In genomic region chr17:75113798-75114551, GRCh38 we compare ENCODE assay signal across 8 cellular contexts. TPM values are rescaled to one million over a fixed set of nuclear protein-coding genes. Genes with fewer than 3 reads are reported as not detected.
A peak's percentile ranks its signal among the peaks of the same experiment; 100 is the strongest.
DNase-seq lines count a peak whose midpoint lies in the region; ATAC-seq and TF ChIP-seq lines count a peak whose summit lies in the region.

No MANE protein-coding gene starts in this region.

- TF ChIP-seq POLR2A in lower leg skin (IDR thresholded peaks at IDR 0.05): no peak

- intact Hi-C loops in lower leg skin (cut with DNase I; ENCODE audit: low total_unique reads): loop anchor here (5.0 to 10.0 kb wide), 2 partner anchors 58 to 91 kb away; partner anchors contain the start of gene NUP85

- peak; percentile 38 for ATAC-seq in HG03460 (IDR thresholded peaks at IDR 0.05; ENCODE audit: unreplicated experiment)
- ATAC-seq in HG02981 (IDR thresholded peaks at IDR 0.05; ENCODE audit: unreplicated experiment): no peak

- DNase-seq in ELR (ENCODE audit: low read depth) (peak; percentile 94), NCI-H526 (lab: John Stamatoyannopoulos, UW) (peak; percentile 70 to 92), dedifferentiated amniotic fluid mesenchymal stem cell (ENCODE audit: extremely low spot score) (peak; percentile 84), lower leg skin (ENCODE audit: low spot score in 2 of 2) (peak; percentile 92 to 98)
- peak; percentile 93 for DNase-seq in activated CD4-positive, alpha-beta T cell treated with anti-CD3 and anti-CD28 coated beads for 48 hours
- peak; percentile 94 for DNase-seq in stimulated activated CD4-positive, alpha-beta T cell treated with anti-CD3 and anti-CD28 coated beads, Interleukin-4, amount 100 ng/mL, for 24 hours

- WGBS in lower leg skin, 2 donors: 1 to 5% methylated on average over 19 to 20 of the region's 22 CpGs

- peak in 1 of 3 donors; percentile 80 for TF ChIP-seq CTCF in lower leg skin (IDR thresholded peaks at IDR 0.05)

- H3K4me3 ChIP-seq in lower leg skin (ENCODE audit: low read depth, poor library complexity, severe bottlenecking): no peak overlapping the region

RNA-seq across cellular contexts. Expression of gene ARMC7, which starts 4.2 kb away (rescaled TPM):
- 10 to 100 TPM; 10.6 to 14.7 (median 11.9) TPM for total RNA-seq in lower leg skin

RNA-seq across cellular contexts. Expression of gene NT5C, which starts 17.6 kb away (rescaled TPM):
- 100 to 1,000 TPM in 3 of 4 donors, 10 to 100 TPM in 1; 62.5 to 107 (median 105) TPM for total RNA-seq in lower leg skin

RNA-seq across cellular contexts. Expression of gene SLC16A5, which starts 26.2 kb away (rescaled TPM):
- 100 to 1,000 TPM in 1 of 4 donors, 10 to 100 TPM in 3; 41.1 to 101 (median 62.6) TPM for total RNA-seq in lower leg skin

RNA-seq across cellular contexts. Expression of gene JPT1, which starts 40.3 kb away (rescaled TPM):
- total RNA-seq in lower leg skin: 10 to 100 TPM; 30.2 to 56.4 (median 37.1) TPM
